In genomic region chr19:1584500-1585242, GRCh38 we compare ENCODE assay signal across 18 cellular contexts. TPM values are rescaled to one million over a fixed set of nuclear protein-coding genes. Genes with fewer than 3 reads are reported as not detected.
DNase-seq lines count a peak whose midpoint lies in the region; ATAC-seq, FAIRE-seq and TF ChIP-seq lines count a peak whose summit lies in the region.
"Had no signal": no experiment of that assay in that cellular context is flagged by ENCODE, and none has a peak within 500 bp of the region (broad histone marks: within the 10 kb centered on the region; RNA-seq: fewer than 3 reads in every experiment).

No MANE protein-coding gene starts in this region.

- H3K27ac Mint-ChIP-seq in H9 (peak overlapping the region in 2 of 3 experiments; percentile 28 to 75; a peak in 2 of 7 replicates), endothelial cell (ENCODE audit: unreplicated experiment) (peak overlapping the region; percentile 30)

- CTCF ChIA-PET in HepG2 (lab: Yijun Ruan, JAX; ENCODE audit: low intra/inter-chr PET ratio, low total read pairs), result no interaction called here

- TF ChIP-seq RAD21 in HepG2 (CRISPR knock-in tag; IDR thresholded peaks at IDR 0.05), result no peak

- H3K9me3 Mint-ChIP-seq in H9, result no peaks in the 10 kb centered on the region; a peak in 1 of 5 replicates
- no peaks in the 10 kb centered on the region for H3K9me3 Mint-ChIP-seq in endothelial cell (ENCODE audit: unreplicated experiment)

- H4K20me1 ChIP-seq in HepG2 (ENCODE audit: insufficient read depth, low read length) (no peaks in the 10 kb centered on the region), H9 (ENCODE audit: control insufficient read depth, insufficient read depth, insufficient read length) (peaks cover 2% of the 10 kb centered on the region)

- H3K4me3 ChIP-seq in HepG2 (replicated peaks in 1 of 3; ENCODE audit: insufficient read depth in 1 of 3, low read depth in 2 of 3, low read length in 3 of 3), result no peak overlapping the region
- H3K4me3 ChIP-seq in right lobe of liver, result no peak overlapping the region
- peak overlapping the region; percentile 29 to 39 for H3K4me3 ChIP-seq in testis
- H3K4me3 ChIP-seq: GM23248 had no signal

- H3K9me3 ChIP-seq in HepG2 (ENCODE audit: low read length) (no peaks in the 10 kb centered on the region), right lobe of liver (no peaks in the 10 kb centered on the region), H9 (ENCODE audit: control insufficient read depth, low read depth, low read length) (no peaks in the 10 kb centered on the region), testis (no peaks in the 10 kb centered on the region)

- H2BK15ac ChIP-seq in H9 (ENCODE audit: low read depth, low read length), result no peak overlapping the region

- no peak overlapping the region for H2BK20ac ChIP-seq in H9 (ENCODE audit: low read depth, low read length, poor library complexity, severe bottlenecking)

- TF ChIP-seq CTCF in HepG2 (CRISPR knock-in tag; IDR thresholded peaks at IDR 0.05), result no peak
- no peak for TF ChIP-seq CTCF in right lobe of liver (IDR thresholded peaks at IDR 0.05)
- no peak for TF ChIP-seq CTCF in H9 (conservative IDR thresholded peaks at IDR 0.05)
- no peak for TF ChIP-seq CTCF in endothelial cell (IDR thresholded peaks at IDR 0.05; ENCODE audit: unreplicated experiment)
- TF ChIP-seq CTCF in testis (IDR thresholded peaks at IDR 0.05), result no peak

- no peak overlapping the region for H2AK5ac ChIP-seq in H9 (ENCODE audit: insufficient read length, low read length)

- DNase-seq in HepG2 (ENCODE audit: low spot score), result no peak
- no peak for DNase-seq in right lobe of liver
- no peak for DNase-seq in H9
- DNase-seq in endothelial cell (ENCODE audit: low spot score), result no peak
- peak; percentile 65 for DNase-seq in testis
- no peak for DNase-seq in activated CD4-positive, CD25-positive, alpha-beta regulatory T cell (lab: John Stamatoyannopoulos, UW)
- DNase-seq in GM19239 (ENCODE audit: insufficient read length, low spot score), result no peak
- no peak for DNase-seq in C1 segment of cervical spinal cord (lab: John Stamatoyannopoulos, UW)
- DNase-seq: DMS79 treated with DMSO at 0.1 percent for 48 hours, GM23248, MV-4-11, NCI-H1417, NCI-H187 treated with DMSO at 0.1 percent for 48 hours, NCI-H345, NCI-H524 treated with DMSO at 0.1 percent for 48 hours had no signal

- no peak overlapping the region for H4K8ac ChIP-seq in H9 (replicated peaks; ENCODE audit: insufficient read length, low read depth, low read length)

- H2BK5ac ChIP-seq in H9 (ENCODE audit: insufficient read length, low read length), result no peak overlapping the region

- 99% methylated on average over 56 of the region's 87 CpGs for WGBS in HepG2 (ENCODE audit: low lambda C conversion rate)
- WGBS in right lobe of liver (ENCODE audit: insufficient coverage, low coverage, low lambda C conversion rate, missing lambda C conversion rate), result 96% methylated on average over 25 of the region's 87 CpGs
- no CpG with 5 or more reads among the region's 87 CpGs for WGBS in H9 (ENCODE audit: extremely low coverage, insufficient read length, low lambda C conversion rate)
- WGBS in testis, 2 donors, result 50 to 79% methylated on average over 4 to 83 of the region's 87 CpGs

- H3K36me3 Mint-ChIP-seq in H9 (ENCODE audit: insufficient read depth in 1 of 3, low read depth in 3 of 3) (peaks cover 36 to 65% (median 64%) of the 10 kb centered on the region in 3 experiments; a peak in 6 of 7 replicates), endothelial cell (ENCODE audit: low read depth, unreplicated experiment) (peaks cover 16% of the 10 kb centered on the region)

- FAIRE-seq in HepG2 (lab: Jason Lieb, UNC), result no peak
- FAIRE-seq in GM19239 (lab: Jason Lieb, UNC), result no peak

- H3K4me1 Mint-ChIP-seq in H9 (peaks cover 1 to 2% of the 10 kb centered on the region in 2 experiments), endothelial cell (ENCODE audit: unreplicated experiment) (peaks cover 4% of the 10 kb centered on the region)

- no peak overlapping the region for H4K5ac ChIP-seq in H9 (ENCODE audit: insufficient read length, low read depth, low read length)

- H3K4me2 ChIP-seq in HepG2 (ENCODE audit: low read depth, low read length) (no peak overlapping the region), H9 (ENCODE audit: insufficient read depth, insufficient read length, low read length) (peak overlapping the region; percentile 19)
- H3K4me2 ChIP-seq: KMS-11 had no signal

- no peak overlapping the region for H3K23ac ChIP-seq in H9 (ENCODE audit: insufficient read length, low read depth, low read length)

- H3K23me2 ChIP-seq in H9 (ENCODE audit: insufficient read length, low read depth, low read length, poor library complexity, severe bottlenecking), result no peaks in the 10 kb centered on the region

- POLR2A ChIA-PET in HepG2 (lab: Yijun Ruan, JAX), result no interaction called here

- H3K79me1 ChIP-seq in H9 (ENCODE audit: insufficient read depth, low read depth, low read length, poor library complexity, severe bottlenecking), result peaks cover 9% of the 10 kb centered on the region

- intact Hi-C loops in HepG2 (cut with micrococcal nuclease; ENCODE audit: unreplicated experiment), result no loop called here
- intact Hi-C loops in right lobe of liver (cut with DNase I), result no loop called here
- intact Hi-C loops in testis (cut with DNase I; ENCODE audit: low total_unique reads), result no loop called here

- H3K27me3 Mint-ChIP-seq in H9 (ENCODE audit: low read depth) (peaks cover 2% of the 10 kb centered on the region), endothelial cell (ENCODE audit: unreplicated experiment) (peaks cover 6% of the 10 kb centered on the region)

- in situ Hi-C loops in HepG2 (cut with HindIII; ENCODE audit: extremely low pct_ligation_motif_present, low pct_unique_long_range_greater_than_20kb), result no loop called here

- TF ChIP-seq POLR2A in HepG2 (IDR thresholded peaks at IDR 0.05; ENCODE audit: insufficient read depth in 1 of 2, low read depth in 2 of 2, low read length in 2 of 2) (no peak), right lobe of liver (IDR thresholded peaks at IDR 0.05) (no peak), testis (IDR thresholded peaks at IDR 0.05) (no peak)

- H2BK120ac ChIP-seq in H9 (ENCODE audit: low read depth, low read length, poor library complexity, severe bottlenecking), result no peak overlapping the region

- no peak overlapping the region for H3T11ph ChIP-seq in H9 (ENCODE audit: low read length)

- ATAC-seq in HepG2 (no peak), right lobe of liver (no peak)
- ATAC-seq: HCT116 had no signal

- H3K4ac ChIP-seq in H9 (ENCODE audit: low read depth, low read length), result no peak overlapping the region

- H2AFZ ChIP-seq in HepG2 (ENCODE audit: low read length) (no peak overlapping the region), H9 (ENCODE audit: low read length) (no peak overlapping the region)
- H2AFZ ChIP-seq: GM23248 had no signal

- no peak overlapping the region for H4K91ac ChIP-seq in H9 (ENCODE audit: insufficient read length, low read depth, low read length)

- H3K14ac ChIP-seq in H9 (ENCODE audit: insufficient read depth, low read length), result no peak overlapping the region

- H3K27ac ChIP-seq in HepG2 (ENCODE audit: extremely low read length, insufficient read depth, low read length) (no peak overlapping the region), right lobe of liver (no peak overlapping the region), H9 (ENCODE audit: insufficient read length, low read depth, low read length) (no peak overlapping the region), testis (peak overlapping the region in 1 of 2 donors; percentile 25)
- H3K27ac ChIP-seq: C4-2B, GM23248, KMS-11 had no signal

- TF ChIP-seq EP300 in HepG2 (IDR thresholded peaks at IDR 0.05; ENCODE audit: low read depth in 2 of 2, low read length in 2 of 2), result no peak
- no peak for TF ChIP-seq EP300 in HepG2 (CRISPR knock-in tag; IDR thresholded peaks at IDR 0.05; ENCODE audit: borderline replicate concordance)

- no peak overlapping the region for H3K18ac ChIP-seq in H9 (ENCODE audit: insufficient read length, low read depth, low read length)

- H3K56ac ChIP-seq in H9 (ENCODE audit: insufficient read length, low read depth, low read length), result no peak overlapping the region

- H3K36me3 ChIP-seq in HepG2 (replicated peaks in 1 of 2; ENCODE audit: control insufficient read depth in 1 of 2, insufficient read depth in 2 of 2, low read length in 2 of 2) (peaks cover 14 to 45% of the 10 kb centered on the region in 2 experiments; a peak in 4 of 5 replicates), right lobe of liver (peaks cover 0 to 39% (median 12%) of the 10 kb centered on the region in 4 donors), testis (ENCODE audit: low read depth, missing control alignments) (no peaks in the 10 kb centered on the region)

- H3K27me3 ChIP-seq in HepG2 (ENCODE audit: control insufficient read depth in 1 of 2, insufficient read depth in 2 of 2, low read length in 2 of 2), result no peaks in the 10 kb centered on the region
- no peaks in the 10 kb centered on the region for H3K27me3 ChIP-seq in right lobe of liver
- no peaks in the 10 kb centered on the region for H3K27me3 ChIP-seq in H9 (ENCODE audit: insufficient read depth, low read length)
- H3K27me3 ChIP-seq in testis, result no peaks in the 10 kb centered on the region

- H3K9ac ChIP-seq in HepG2 (ENCODE audit: insufficient read depth, low read depth, low read length) (no peak overlapping the region), H9 (ENCODE audit: extremely low read depth, insufficient read length, low read length) (peak overlapping the region; percentile 10)
- H3K9ac ChIP-seq: GM23248, KMS-11 had no signal

- BruUV-seq in HepG2 (replicated peaks; lab: Mats Ljungman, UMichigan), result no TSS peak

- H3K79me2 ChIP-seq in HepG2 (ENCODE audit: insufficient read depth, low read length), result peaks cover 23% of the 10 kb centered on the region
- peaks cover 7% of the 10 kb centered on the region; the same call in 1 of the 2 replicates for H3K79me2 ChIP-seq in H9 (ENCODE audit: insufficient read depth, low read length)

- H3K4me1 ChIP-seq in HepG2 (ENCODE audit: insufficient read depth, low read length), result peaks cover 39% of the 10 kb centered on the region
- peaks cover 0 to 8% (median 4%) of the 10 kb centered on the region in 4 donors for H3K4me1 ChIP-seq in right lobe of liver
- H3K4me1 ChIP-seq in H9 (ENCODE audit: insufficient read depth, low read length), result no peaks in the 10 kb centered on the region
- H3K4me1 ChIP-seq in testis, result no peaks in the 10 kb centered on the region

- H3K4me3 Mint-ChIP-seq in H9 (no peak overlapping the region), endothelial cell (ENCODE audit: unreplicated experiment) (no peak overlapping the region)

- no peak overlapping the region for H2BK12ac ChIP-seq in H9 (ENCODE audit: insufficient read length, low read depth, low read length)

RNA-seq across cellular contexts. Expression of gene MBD3, which starts 8.0 kb away (rescaled TPM):
- 58.9 and 76.9 TPM in 2 replicates for total RNA-seq in HepG2 (2016; rRNA removed; fragmentation: Illumina TruSeq; extraction: Trizol)
- 18.4 and 19.5 TPM in 2 replicates for total RNA-seq in HepG2 (2016; cell fraction: cytosol; rRNA removed; fragmentation: Illumina TruSeq; extraction: Trizol; ENCODE audit: low read depth)
- total RNA-seq in HepG2 (2016; cell fraction: insoluble cytoplasmic fraction; rRNA removed; fragmentation: Illumina TruSeq; extraction: Trizol), result 59.4 and 81.3 TPM in 2 replicates
- 58.1 and 59.8 TPM in 2 replicates for total RNA-seq in HepG2 (2016; cell fraction: membrane; rRNA removed; fragmentation: Illumina TruSeq; extraction: Trizol)
- total RNA-seq in HepG2 (2016; cell fraction: nucleus; rRNA removed; fragmentation: Illumina TruSeq; extraction: Trizol), result 37.4 and 41.1 TPM in 2 replicates
- 21.2 and 32.4 TPM in 2 replicates for polyA plus RNA-seq in HepG2 (2011; rRNA removed)
- 25.5 and 43.1 TPM in 2 replicates for polyA plus RNA-seq in HepG2 (2011; cell fraction: cytosol; rRNA removed)
- polyA plus RNA-seq in HepG2 (2011; cell fraction: nucleus; rRNA removed), result 88.4 and 96.9 TPM in 2 replicates
- polyA plus RNA-seq in HepG2 (2012), result 21.4 and 34.5 TPM in 2 replicates
- 19.9 and 20.7 TPM in 2 replicates for polyA plus RNA-seq in HepG2 (2016; cell fraction: cytosol; fragmentation: Illumina TruSeq; extraction: Trizol; ENCODE audit: low read depth)
- 57.2 and 62.2 TPM in 2 replicates for polyA plus RNA-seq in HepG2 (2016; cell fraction: insoluble cytoplasmic fraction; fragmentation: Illumina TruSeq; extraction: Trizol; ENCODE audit: low read depth)
- polyA plus RNA-seq in HepG2 (2016; cell fraction: membrane; fragmentation: Illumina TruSeq; extraction: Trizol; ENCODE audit: low read depth), result 39.6 and 43.3 TPM in 2 replicates
- 100 and 109 TPM in 2 replicates for polyA plus RNA-seq in HepG2 (2016; cell fraction: nucleus; fragmentation: Illumina TruSeq; extraction: Trizol; ENCODE audit: insufficient read depth, low read depth)
- 65.5 and 79.2 TPM in 2 replicates for polyA minus RNA-seq in HepG2 (2011; rRNA and poly(A)+ RNA removed; ENCODE audit: low replicate concordance)
- polyA minus RNA-seq in HepG2 (2011; cell fraction: cytosol; rRNA and poly(A)+ RNA removed), result 29.4 and 32.5 TPM in 2 replicates
- polyA minus RNA-seq in HepG2 (2011; cell fraction: nucleus; rRNA and poly(A)+ RNA removed), result 20.1 and 22.0 TPM in 2 replicates
- total RNA-seq in right lobe of liver, result 10 to 100 TPM; 27.3 to 72.1 (median 30.1) TPM
- 126 and 128 TPM in 2 replicates for total RNA-seq in H9 (2021)
- 81.4 TPM for total RNA-seq in endothelial cell (ENCODE audit: unreplicated experiment)
- total RNA-seq in testis, result 100 to 1,000 TPM; 146 to 153 TPM
- polyA plus RNA-seq in testis (ENCODE audit: insufficient read depth, low read depth, low replicate concordance), result 78.3 TPM

RNA-seq across cellular contexts. Expression of gene MEX3D, which starts 16.5 kb away (rescaled TPM):
- total RNA-seq in HepG2 (2016; rRNA removed; fragmentation: Illumina TruSeq; extraction: Trizol) (10.2 and 17.1 TPM in 2 replicates), right lobe of liver (10 to 100 TPM in 3 of 6 experiments, 1 to 10 TPM in 3; 6.7 to 16.6 (median 10.3) TPM), H9 (2021) (70.4 and 75.9 TPM in 2 replicates), endothelial cell (ENCODE audit: unreplicated experiment) (73.4 TPM), testis (100 to 1,000 TPM; 127 to 211 TPM)
- total RNA-seq in HepG2 (2016; cell fraction: cytosol; rRNA removed; fragmentation: Illumina TruSeq; extraction: Trizol; ENCODE audit: low read depth), result 10.6 and 10.7 TPM in 2 replicates
- total RNA-seq in HepG2 (2016; cell fraction: insoluble cytoplasmic fraction; rRNA removed; fragmentation: Illumina TruSeq; extraction: Trizol), result 10.3 and 17.0 TPM in 2 replicates
- total RNA-seq in HepG2 (2016; cell fraction: membrane; rRNA removed; fragmentation: Illumina TruSeq; extraction: Trizol), result 27.7 and 29.2 TPM in 2 replicates
- total RNA-seq in HepG2 (2016; cell fraction: nucleus; rRNA removed; fragmentation: Illumina TruSeq; extraction: Trizol), result 4.7 and 6.4 TPM in 2 replicates
- polyA plus RNA-seq in HepG2 (2011; rRNA removed) (3.6 and 5.8 TPM in 2 replicates), testis (ENCODE audit: insufficient read depth, low read depth, low replicate concordance) (45.6 TPM)
- polyA plus RNA-seq in HepG2 (2011; cell fraction: cytosol; rRNA removed), result 5.0 and 10.1 TPM in 2 replicates
- polyA plus RNA-seq in HepG2 (2011; cell fraction: nucleus; rRNA removed), result 6.6 and 7.0 TPM in 2 replicates
- polyA plus RNA-seq in HepG2 (2012), result 5.7 and 7.1 TPM in 2 replicates
- 9.6 and 10.4 TPM in 2 replicates for polyA plus RNA-seq in HepG2 (2016; cell fraction: cytosol; fragmentation: Illumina TruSeq; extraction: Trizol; ENCODE audit: low read depth)
- polyA plus RNA-seq in HepG2 (2016; cell fraction: insoluble cytoplasmic fraction; fragmentation: Illumina TruSeq; extraction: Trizol; ENCODE audit: low read depth), result 15.4 and 15.7 TPM in 2 replicates
- 19.9 and 23.7 TPM in 2 replicates for polyA plus RNA-seq in HepG2 (2016; cell fraction: membrane; fragmentation: Illumina TruSeq; extraction: Trizol; ENCODE audit: low read depth)
- 10.8 and 12.5 TPM in 2 replicates for polyA plus RNA-seq in HepG2 (2016; cell fraction: nucleus; fragmentation: Illumina TruSeq; extraction: Trizol; ENCODE audit: insufficient read depth, low read depth)
- polyA minus RNA-seq in HepG2 (2011; rRNA and poly(A)+ RNA removed; ENCODE audit: low replicate concordance), result 6.0 and 19.1 TPM in 2 replicates
- 19.3 and 20.6 TPM in 2 replicates for polyA minus RNA-seq in HepG2 (2011; cell fraction: cytosol; rRNA and poly(A)+ RNA removed)
- polyA minus RNA-seq in HepG2 (2011; cell fraction: nucleus; rRNA and poly(A)+ RNA removed), result 3.0 TPM in 2 replicates

RNA-seq across cellular contexts. Expression of gene UQCR11, which starts 20.6 kb away (rescaled TPM):
- total RNA-seq in HepG2 (2016; rRNA removed; fragmentation: Illumina TruSeq; extraction: Trizol), result 214 and 216 TPM in 2 replicates
- total RNA-seq in HepG2 (2016; cell fraction: cytosol; rRNA removed; fragmentation: Illumina TruSeq; extraction: Trizol; ENCODE audit: low read depth), result 181 and 320 TPM in 2 replicates
- 205 and 210 TPM in 2 replicates for total RNA-seq in HepG2 (2016; cell fraction: insoluble cytoplasmic fraction; rRNA removed; fragmentation: Illumina TruSeq; extraction: Trizol)
- 252 and 309 TPM in 2 replicates for total RNA-seq in HepG2 (2016; cell fraction: membrane; rRNA removed; fragmentation: Illumina TruSeq; extraction: Trizol)
- 63.8 and 65.4 TPM in 2 replicates for total RNA-seq in HepG2 (2016; cell fraction: nucleus; rRNA removed; fragmentation: Illumina TruSeq; extraction: Trizol)
- polyA plus RNA-seq in HepG2 (2011; rRNA removed), result 111 and 125 TPM in 2 replicates
- 81.4 and 152 TPM in 2 replicates for polyA plus RNA-seq in HepG2 (2011; cell fraction: cytosol; rRNA removed)
- 46.6 and 47.9 TPM in 2 replicates for polyA plus RNA-seq in HepG2 (2011; cell fraction: nucleus; rRNA removed)
- polyA plus RNA-seq in HepG2 (2012), result 92.9 and 123 TPM in 2 replicates
- polyA plus RNA-seq in HepG2 (2016; cell fraction: cytosol; fragmentation: Illumina TruSeq; extraction: Trizol; ENCODE audit: low read depth), result 249 and 487 TPM in 2 replicates
- polyA plus RNA-seq in HepG2 (2016; cell fraction: insoluble cytoplasmic fraction; fragmentation: Illumina TruSeq; extraction: Trizol; ENCODE audit: low read depth), result 158 and 171 TPM in 2 replicates
- 210 and 295 TPM in 2 replicates for polyA plus RNA-seq in HepG2 (2016; cell fraction: membrane; fragmentation: Illumina TruSeq; extraction: Trizol; ENCODE audit: low read depth)
- polyA plus RNA-seq in HepG2 (2016; cell fraction: nucleus; fragmentation: Illumina TruSeq; extraction: Trizol; ENCODE audit: insufficient read depth, low read depth), result 98.1 and 120 TPM in 2 replicates
- 32.9 and 62.2 TPM in 2 replicates for polyA minus RNA-seq in HepG2 (2011; rRNA and poly(A)+ RNA removed; ENCODE audit: low replicate concordance)
- 12.7 and 18.7 TPM in 2 replicates for polyA minus RNA-seq in HepG2 (2011; cell fraction: cytosol; rRNA and poly(A)+ RNA removed)
- 15.9 and 18.2 TPM in 2 replicates for polyA minus RNA-seq in HepG2 (2011; cell fraction: nucleus; rRNA and poly(A)+ RNA removed)
- total RNA-seq in right lobe of liver, result 100 to 1,000 TPM in 4 of 6 experiments, 10 to 100 TPM in 2; 59.6 to 202 (median 172) TPM
- 166 and 174 TPM in 2 replicates for total RNA-seq in H9 (2021)
- total RNA-seq in endothelial cell (ENCODE audit: unreplicated experiment), result 182 TPM
- total RNA-seq in testis, result 10 to 100 TPM; 45.8 to 60.8 TPM
- polyA plus RNA-seq in testis (ENCODE audit: insufficient read depth, low read depth, low replicate concordance), result 105 TPM

Comparison
In these comparisons a context has a peak if more than half of its experiments do, and no peak if none do; other contexts are left out.
1. H3K4me3 ChIP-seq: peak in testis (2 of 2); none in HepG2 (0 of 3) and right lobe of liver (0 of 3).